ENCODE assay signal across 11 cellular contexts in genomic region chr11:44893250-44894216, GRCh38. TPM values are rescaled to one million over a fixed set of nuclear protein-coding genes. Genes with fewer than 3 reads are reported as not detected.
DNase-seq lines count a peak whose midpoint lies in the region; ATAC-seq and TF ChIP-seq lines count a peak whose summit lies in the region.
"Had no signal": no experiment of that assay in that cellular context is flagged by ENCODE, and none has a peak within 500 bp of the region (broad histone marks: within the 10 kb centered on the region; RNA-seq: fewer than 3 reads in every experiment).

No MANE protein-coding gene starts in this region.

- no peaks in the 10 kb centered on the region for H3K9me3 ChIP-seq in ascending aorta

- H3K4me3 ChIP-seq in ascending aorta = no peak overlapping the region
- H3K4me3 ChIP-seq: GM12878 had no signal

- ATAC-seq in sciatic nerve (peak; percentile 57), GM21529 (IDR thresholded peaks at IDR 0.05; ENCODE audit: unreplicated experiment) (no peak), GM21786 (IDR thresholded peaks at IDR 0.05; ENCODE audit: unreplicated experiment) (no peak), HG03175 (IDR thresholded peaks at IDR 0.05; ENCODE audit: unreplicated experiment) (no peak)

- TF ChIP-seq CTCF in ascending aorta (IDR thresholded peaks at IDR 0.05) = no peak

- no peaks in the 10 kb centered on the region for H3K36me3 ChIP-seq in ascending aorta

- no peaks in the 10 kb centered on the region for H3K27me3 ChIP-seq in ascending aorta

- H3K4me1 ChIP-seq in ascending aorta = no peaks in the 10 kb centered on the region

- peak overlapping the region; percentile 13 to 39 for H3K27ac ChIP-seq in ascending aorta
- H3K27ac ChIP-seq: KMS-11 had no signal

- no peak for TF ChIP-seq EP300 in Ishikawa (IDR thresholded peaks at IDR 0.05; ENCODE audit: borderline replicate concordance)

- intact Hi-C loops in ascending aorta (cut with DNase I) (loop anchor here (1.0 kb wide), 2 partner anchors 165 to 272 kb away; no protein-coding TSS in a partner anchor), sciatic nerve (cut with DNase I) (loop anchor here (5.0 kb wide), 2 partner anchors 166 to 271 kb away; partner anchors contain the start of gene TSPAN18)

- DNase-seq in ascending aorta (ENCODE audit: low spot score in 2 of 2) (no peak), hippocampal formation (lab: John Stamatoyannopoulos, UW) (peak; percentile 6 to 10), sciatic nerve (ENCODE audit: low spot score) (no peak)
- DNase-seq in activated CD4-positive, alpha-beta T cell treated with anti-CD3 and anti-CD28 coated beads for 1 hour = no peak
- DNase-seq: activated B cell treated with CpG ODN at 0.5 μM for 24 hours had no signal

- no peak for TF ChIP-seq RAD21 in Ishikawa (IDR thresholded peaks at IDR 0.05; ENCODE audit: low read depth)

TF ChIP-seq in Ishikawa, 13 proteins besides CTCF, POLR2A, EP300 and RAD21:
- TF ChIP-seq CREB1 (IDR thresholded peaks at IDR 0.05; ENCODE audit: low read depth) (no peak), MAX (IDR thresholded peaks at IDR 0.05) (0 out of 2 replicates have a peak, but pooled peaks have one; percentile 1)

RNA-seq across cellular contexts. Expression of gene TP53I11, which starts 57.1 kb away (rescaled TPM):
- total RNA-seq in ascending aorta (266 TPM), sciatic nerve (101 TPM)

Comparison
In these comparisons a context has a peak if more than half of its experiments do, and no peak if none do; other contexts are left out.
1. DNase-seq: peak in hippocampal formation (2 of 2); none in ascending aorta (0 of 2), sciatic nerve (single experiment) and activated CD4-positive, alpha-beta T cell treated with anti-CD3 and anti-CD28 coated beads for 1 hour (single experiment).